ENCODE assay signal across 8 cellular contexts in the genomic region with DNA sequence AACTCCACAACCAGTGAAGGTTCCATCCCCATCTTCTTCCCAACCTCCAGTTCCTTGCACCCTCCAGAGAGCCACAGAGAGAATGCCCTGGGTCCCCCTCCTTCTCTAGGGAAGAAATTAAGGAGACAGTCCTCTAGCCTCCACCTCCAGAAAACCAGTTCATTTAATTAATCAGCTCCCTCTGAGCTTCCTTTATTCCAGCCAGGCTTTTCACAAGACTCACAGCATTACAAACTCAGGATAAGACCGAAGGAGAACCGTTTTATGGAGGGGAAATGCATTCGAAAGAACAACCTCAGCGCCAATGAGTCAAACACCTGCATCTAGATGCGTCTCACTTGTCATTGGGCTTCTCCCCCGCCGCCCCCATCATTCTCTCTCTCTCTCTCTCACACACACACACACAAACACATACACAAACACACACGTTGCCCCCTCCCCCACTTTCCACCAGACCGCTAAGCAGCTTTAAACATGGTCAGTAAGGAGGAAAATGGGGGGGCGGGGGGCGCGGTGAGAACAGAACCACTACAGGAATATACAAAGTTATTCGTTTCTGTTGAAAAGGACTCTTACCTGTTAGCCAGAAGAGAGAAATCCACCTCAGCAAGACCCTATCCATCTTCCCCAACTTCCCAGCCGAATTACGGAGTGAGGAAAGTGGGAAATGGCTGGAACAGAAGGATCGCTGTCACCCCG. TPM values are rescaled to one million over a fixed set of nuclear protein-coding genes. Genes with fewer than 3 reads are reported as not detected.
A peak's percentile ranks its signal among the peaks of the same experiment; 100 is the strongest.
DNase-seq lines count a peak whose midpoint lies in the region; ATAC-seq and TF ChIP-seq lines count a peak whose summit lies in the region.

No MANE protein-coding gene starts in this region.

- TF ChIP-seq POLR2A in gastroesophageal sphincter (IDR thresholded peaks at IDR 0.05): no peak

- peak overlapping the region in 3 of 4 donors; percentile 67 to 86 (median 80) for H3K27ac ChIP-seq in gastroesophageal sphincter
- no peak overlapping the region for H3K27ac ChIP-seq in skeletal muscle tissue (ENCODE audit: low read depth, low read length)

- H3K9ac ChIP-seq in skeletal muscle tissue (ENCODE audit: low read depth in 1 of 3, low read length in 3 of 3): peak overlapping the region in 1 of 3 donors; percentile 46

- 1 to 2% methylated on average over 7 to 16 of the region's 17 CpGs for WGBS in gastroesophageal sphincter (ENCODE audit: low coverage in 1 of 2), 2 donors

- TF ChIP-seq CTCF in gastroesophageal sphincter (IDR thresholded peaks at IDR 0.05): no peak

- no peaks in the 10 kb centered on the region for H3K9me3 ChIP-seq in gastroesophageal sphincter
- H3K9me3 ChIP-seq in skeletal muscle tissue (ENCODE audit: control insufficient read depth in 3 of 3, low read length in 3 of 3): no peaks in the 10 kb centered on the region

- H3K4me3 ChIP-seq in gastroesophageal sphincter (peak overlapping the region; percentile 59 to 75), skeletal muscle tissue (ENCODE audit: low read length in 3 of 3) (peak overlapping the region; percentile 52 to 75 (median 70))

- peaks cover 0 to 30% (median 0%) of the 10 kb centered on the region in 3 donors for H3K4me1 ChIP-seq in gastroesophageal sphincter
- peaks cover 8 to 10% (median 10%) of the 10 kb centered on the region in 3 donors for H3K4me1 ChIP-seq in skeletal muscle tissue (ENCODE audit: control insufficient read depth in 3 of 3, insufficient read depth in 3 of 3, low read length in 3 of 3)

- DNase-seq in CD1c-positive myeloid dendritic cell (ENCODE audit: extremely low spot score) (peak; percentile 13), UCSD-AML1 (lab: John Stamatoyannopoulos, UW; ENCODE audit: unreplicated experiment) (no peak)
- peak; percentile 75 for DNase-seq in activated CD8-positive, alpha-beta memory T cell treated with anti-CD3 and anti-CD28 coated beads for 24 hours

- H3K36me3 ChIP-seq in gastroesophageal sphincter (no peaks in the 10 kb centered on the region), skeletal muscle tissue (ENCODE audit: control insufficient read depth in 3 of 3, insufficient read depth in 3 of 3, low read length in 3 of 3) (no peaks in the 10 kb centered on the region)

- no peak for TF ChIP-seq EP300 in gastroesophageal sphincter (IDR thresholded peaks at IDR 0.05)

- ATAC-seq in HG03439 (IDR thresholded peaks at IDR 0.05; ENCODE audit: unreplicated experiment) (peak; percentile 3), gastroesophageal sphincter (no peak), GM19452 (IDR thresholded peaks at IDR 0.05; ENCODE audit: unreplicated experiment) (no peak), GM21825 (IDR thresholded peaks at IDR 0.05; ENCODE audit: unreplicated experiment) (no peak)

- H3K27me3 ChIP-seq in gastroesophageal sphincter (peaks cover 3% of the 10 kb centered on the region), skeletal muscle tissue (ENCODE audit: control insufficient read depth in 3 of 3, insufficient read depth in 3 of 3, low read length in 3 of 3) (peaks cover 11 to 26% (median 25%) of the 10 kb centered on the region in 3 donors)

RNA-seq across cellular contexts. Expression of a gene that starts 0.5 kb away (rescaled TPM):
- 10 to 100 TPM in 1 of 4 donors, 1 to 10 TPM in 3; 2.7 to 15.2 (median 8.2) TPM for total RNA-seq in gastroesophageal sphincter
- 2.6 TPM for total RNA-seq in skeletal muscle tissue

RNA-seq across cellular contexts. Expression of a gene that starts 14.3 kb away (rescaled TPM):
- 1 to 10 TPM in 2 of 4 donors, under 1 TPM in 2; 0.54 to 2.0 (median 0.90) TPM for total RNA-seq in gastroesophageal sphincter
- 0.52 TPM for total RNA-seq in skeletal muscle tissue
